ENCODE assay signal across 18 cellular contexts in genomic region chr5:14407051-14407450, GRCh38.
DNase-seq lines count a peak whose midpoint lies in the region; TF ChIP-seq lines count a peak whose summit lies in the region.
"Had no signal": no experiment of that assay in that cellular context is flagged by ENCODE, and none has a peak within 500 bp of the region (broad histone marks: within the 10 kb centered on the region; RNA-seq: fewer than 3 reads in every experiment).

No MANE protein-coding gene starts in this region.

- H3K27ac ChIP-seq in breast epithelium (peak overlapping the region; percentile 49 to 73), esophagus muscularis mucosa (replicated peaks in 1 of 4) (peak overlapping the region; percentile 78 to 82 (median 80)), tibial nerve (peak overlapping the region; percentile 65 to 90 (median 76))
- H3K27ac ChIP-seq: C4-2B, neutrophil, VCaP had no signal

- H3K4me3 ChIP-seq in breast epithelium (no peak overlapping the region), esophagus muscularis mucosa (no peak overlapping the region), tibial nerve (no peak overlapping the region)
- H3K4me3 ChIP-seq: skin epidermis had no signal

- CTCF ChIA-PET in MCF 10A (lab: Yijun Ruan, JAX) = no interaction called here

- no peaks in the 10 kb centered on the region for H3K27me3 Mint-ChIP-seq in MCF 10A (ENCODE audit: insufficient read depth, unreplicated experiment)
- no peaks in the 10 kb centered on the region for H3K27me3 Mint-ChIP-seq in nephron (ENCODE audit: low read depth)

- H3K27me3 ChIP-seq in breast epithelium = no peaks in the 10 kb centered on the region
- H3K27me3 ChIP-seq in esophagus muscularis mucosa = no peaks in the 10 kb centered on the region
- H3K27me3 ChIP-seq in tibial nerve = no peaks in the 10 kb centered on the region
- H3K27me3 ChIP-seq: neutrophil had no signal

- intact Hi-C loops in breast epithelium (cut with DNase I; ENCODE audit: low total_unique reads) = no loop called here
- intact Hi-C loops in MCF 10A (cut with micrococcal nuclease) = no loop called here
- intact Hi-C loops in esophagus muscularis mucosa (cut with DNase I) = loop anchor here (5.0 kb wide), 1 partner anchor 35 kb away; no protein-coding TSS in a partner anchor

- no peak for TF ChIP-seq EP300 in esophagus muscularis mucosa (IDR thresholded peaks at IDR 0.05)
- TF ChIP-seq EP300 in tibial nerve (IDR thresholded peaks at IDR 0.05) = no peak

- H3K36me3 Mint-ChIP-seq in MCF 10A (ENCODE audit: insufficient read depth, unreplicated experiment) (peaks cover 53% of the 10 kb centered on the region), nephron (ENCODE audit: low read depth) (peaks cover 72% of the 10 kb centered on the region)
- H3K36me3 Mint-ChIP-seq: activated CD4-positive, alpha-beta memory T cell treated with anti-CD3 and anti-CD28 coated beads for 36 hours had no signal

- TF ChIP-seq POLR2A in breast epithelium (IDR thresholded peaks at IDR 0.05) (no peak), esophagus muscularis mucosa (IDR thresholded peaks at IDR 0.05; ENCODE audit: low read depth) (no peak), tibial nerve (IDR thresholded peaks at IDR 0.05) (no peak)

- no peaks in the 10 kb centered on the region for H3K4me1 ChIP-seq in breast epithelium
- peaks cover 20 to 44% (median 40%) of the 10 kb centered on the region in 4 donors for H3K4me1 ChIP-seq in esophagus muscularis mucosa
- H3K4me1 ChIP-seq in tibial nerve = peaks cover 0 to 53% (median 8%) of the 10 kb centered on the region in 4 donors

- H3K9me3 ChIP-seq in breast epithelium (no peaks in the 10 kb centered on the region), esophagus muscularis mucosa (no peaks in the 10 kb centered on the region), tibial nerve (no peaks in the 10 kb centered on the region)
- H3K9me3 ChIP-seq: neutrophil had no signal

- no peak for DNase-seq in breast epithelium (ENCODE audit: low spot score in 2 of 2)
- DNase-seq in MCF 10A (ENCODE audit: unreplicated experiment) = no peak
- no peak for DNase-seq in esophagus muscularis mucosa (ENCODE audit: extremely low spot score)
- no peak for DNase-seq in tibial nerve (ENCODE audit: low spot score in 2 of 2)
- DNase-seq in GOT3 (lab: John Stamatoyannopoulos, UW) = no peak
- no peak for DNase-seq in activated CD4-positive, alpha-beta T cell treated with anti-CD3 and anti-CD28 coated beads for 1 hour
- DNase-seq in nucleus accumbens (lab: John Stamatoyannopoulos, UW) = no peak
- DNase-seq: activated CD4-positive, alpha-beta memory T cell treated with anti-CD3 and anti-CD28 coated beads for 36 hours; activated T-cell treated with anti-CD3 and anti-CD28 coated beads, Interleukin-2, amount 50 U/mL, for 72 hours; DMS53; NCI-H1930; NCI-H446 treated with DMSO at 0.1 percent for 48 hours; OCI-M1 had no signal

- 75% methylated on average over 4 of the region's 5 CpGs for WGBS in esophagus muscularis mucosa
- 80 to 84% methylated on average over 5 of the region's 5 CpGs for WGBS in tibial nerve, 2 donors

- POLR2A ChIA-PET in MCF 10A (lab: Yijun Ruan, JAX) = no interaction called here

- TF ChIP-seq CTCF in breast epithelium (IDR thresholded peaks at IDR 0.05) = no peak
- TF ChIP-seq CTCF in MCF 10A (IDR thresholded peaks at IDR 0.05; ENCODE audit: unreplicated experiment) = no peak
- TF ChIP-seq CTCF in esophagus muscularis mucosa (IDR thresholded peaks at IDR 0.05) = no peak
- no peak for TF ChIP-seq CTCF in nephron (IDR thresholded peaks at IDR 0.05; ENCODE audit: unreplicated experiment in 3 of 3)
- TF ChIP-seq CTCF in tibial nerve (IDR thresholded peaks at IDR 0.05) = no peak

- no peaks in the 10 kb centered on the region for H3K36me3 ChIP-seq in breast epithelium
- H3K36me3 ChIP-seq in esophagus muscularis mucosa = peaks cover 19 to 62% (median 52%) of the 10 kb centered on the region in 4 donors
- H3K36me3 ChIP-seq in tibial nerve = peaks cover 0 to 48% (median 0%) of the 10 kb centered on the region in 3 donors

- no peak overlapping the region for H3K27ac Mint-ChIP-seq in MCF 10A (ENCODE audit: low read depth, unreplicated experiment)
- H3K27ac Mint-ChIP-seq in nephron = peak overlapping the region in 2 of 3 experiments; percentile 90 to 95
- H3K27ac Mint-ChIP-seq: activated CD4-positive, alpha-beta memory T cell treated with anti-CD3 and anti-CD28 coated beads for 36 hours; activated T-cell treated with anti-CD3 and anti-CD28 coated beads, Interleukin-2, amount 50 U/mL, for 72 hours had no signal

- H3K9me3 Mint-ChIP-seq in MCF 10A (ENCODE audit: unreplicated experiment) = peaks cover 8% of the 10 kb centered on the region
- no peaks in the 10 kb centered on the region for H3K9me3 Mint-ChIP-seq in nephron

- peaks cover 10% of the 10 kb centered on the region for H3K4me1 Mint-ChIP-seq in MCF 10A (ENCODE audit: insufficient read depth, unreplicated experiment)
- H3K4me1 Mint-ChIP-seq in nephron = peaks cover 59% of the 10 kb centered on the region

- BruUV-seq in MCF 10A (replicated peaks; lab: Mats Ljungman, UMichigan) = no TSS peak

- H3K4me3 Mint-ChIP-seq in MCF 10A (ENCODE audit: unreplicated experiment) (no peak overlapping the region), nephron (no peak overlapping the region)
- H3K4me3 Mint-ChIP-seq: activated CD4-positive, alpha-beta memory T cell treated with anti-CD3 and anti-CD28 coated beads for 36 hours; activated T-cell treated with anti-CD3 and anti-CD28 coated beads, Interleukin-2, amount 50 U/mL, for 72 hours had no signal
